16 cellular contexts compared by ENCODE assay signal in genomic region chr15:85337398-85338074, GRCh38. TPM values are rescaled to one million over a fixed set of nuclear protein-coding genes. Genes with fewer than 3 reads are reported as not detected.
A peak's percentile ranks its signal among the peaks of the same experiment; 100 is the strongest.
DNase-seq lines count a peak whose midpoint lies in the region; ATAC-seq and TF ChIP-seq lines count a peak whose summit lies in the region.
"Had no signal": no experiment of that assay in that cellular context is flagged by ENCODE, and none has a peak within 500 bp of the region (broad histone marks: within the 10 kb centered on the region; RNA-seq: fewer than 3 reads in every experiment).

No MANE protein-coding gene starts in this region.

- H3K9me3 Mint-ChIP-seq in chondrocyte (ENCODE audit: low read depth): no peaks in the 10 kb centered on the region
- H3K9me3 Mint-ChIP-seq in osteocyte (ENCODE audit: unreplicated experiment): peaks cover 4% of the 10 kb centered on the region
- peaks cover 0 to 1% (median 0%) of the 10 kb centered on the region in 11 donors for H3K9me3 Mint-ChIP-seq in naive thymus-derived CD4-positive, alpha-beta T cell

- H3K27ac Mint-ChIP-seq in chondrocyte (ENCODE audit: unreplicated experiment) (peak overlapping the region; percentile 34), osteocyte (ENCODE audit: unreplicated experiment) (peak overlapping the region; percentile 77)
- H3K27ac Mint-ChIP-seq in naive thymus-derived CD4-positive, alpha-beta T cell: peak overlapping the region in 1 of 9 donors; percentile 17

- TF ChIP-seq CTCF in IMR-90 (conservative IDR thresholded peaks at IDR 0.05; ENCODE audit: low read depth, low read length): no peak
- no peak for TF ChIP-seq CTCF in chondrocyte (IDR thresholded peaks at IDR 0.05)
- no peak for TF ChIP-seq CTCF in osteocyte (IDR thresholded peaks at IDR 0.05)

- no peak overlapping the region for H3K27ac ChIP-seq in IMR-90 (ENCODE audit: insufficient read depth, low read length)
- H3K27ac ChIP-seq in naive thymus-derived CD4-positive, alpha-beta T cell (ENCODE audit: low read depth, low read length): no peak overlapping the region
- H3K27ac ChIP-seq: coronary artery, esophagus squamous epithelium had no signal

- H3K56ac ChIP-seq in IMR-90 (ENCODE audit: extremely low read depth, insufficient read depth, low read length): no peak overlapping the region

- WGBS in IMR-90 (ENCODE audit: extremely low coverage in 2 of 2, insufficient read length in 1 of 2), 2 experiments: 100% methylated on average over 1 of the region's 9 CpGs; no CpG with 5 or more reads in 1 of the 2 experiments

- no peak overlapping the region for H4K8ac ChIP-seq in IMR-90 (ENCODE audit: low read depth in 2 of 2, low read length in 2 of 2)

- H2AK9ac ChIP-seq in IMR-90 (replicated peaks; ENCODE audit: low read depth, low read length, poor library complexity): no peak overlapping the region

- H3K4me2 ChIP-seq in IMR-90 (ENCODE audit: low read depth, low read length): no peak overlapping the region

- H4K20me1 ChIP-seq in IMR-90 (ENCODE audit: insufficient read depth, low read length): no peaks in the 10 kb centered on the region

- H2BK20ac ChIP-seq in IMR-90 (ENCODE audit: low read depth, low read length): peak overlapping the region; percentile 1

- no peaks in the 10 kb centered on the region for H3K79me1 ChIP-seq in IMR-90 (ENCODE audit: low read depth in 1 of 2, low read length in 2 of 2)

- no peak overlapping the region for H3K9ac ChIP-seq in IMR-90 (ENCODE audit: low read depth, low read length)

- peaks cover 31% of the 10 kb centered on the region for H3K4me1 Mint-ChIP-seq in chondrocyte (ENCODE audit: low read depth)
- peaks cover 50% of the 10 kb centered on the region for H3K4me1 Mint-ChIP-seq in osteocyte (ENCODE audit: unreplicated experiment)
- peaks cover 5 to 11% (median 7%) of the 10 kb centered on the region in 7 donors for H3K4me1 Mint-ChIP-seq in naive thymus-derived CD4-positive, alpha-beta T cell

- ATAC-seq in IMR-90 (ENCODE audit: low read depth) (no peak), left ventricle myocardium superior (peak; percentile 52), GM18873 (IDR thresholded peaks at IDR 0.05; ENCODE audit: low FRiP score, unreplicated experiment) (no peak)
- no peak for ATAC-seq in naive thymus-derived CD4-positive, alpha-beta T cell

- intact Hi-C loops in IMR-90 (cut with micrococcal nuclease): no loop called here
- intact Hi-C loops in left ventricle myocardium superior (cut with micrococcal nuclease): no loop called here
- intact Hi-C loops in naive thymus-derived CD4-positive, alpha-beta T cell (cut with micrococcal nuclease): no loop called here

- no peaks in the 10 kb centered on the region for H3K9me3 ChIP-seq in IMR-90 (ENCODE audit: control insufficient read depth, insufficient read depth, low read length)
- H3K9me3 ChIP-seq in naive thymus-derived CD4-positive, alpha-beta T cell (ENCODE audit: control insufficient read depth in 2 of 3, low read length in 3 of 3): no peaks in the 10 kb centered on the region
- H3K9me3 ChIP-seq: esophagus squamous epithelium had no signal

- peak overlapping the region; percentile 0; the same call in 1 of the 2 replicates for H3K4ac ChIP-seq in IMR-90 (ENCODE audit: low read depth, low read length)

- no peak overlapping the region; the same call in 1 of the 2 replicates for H2BK120ac ChIP-seq in IMR-90 (ENCODE audit: low read depth, low read length)

- no TSS peak for BruUV-seq in IMR-90 (replicated peaks; lab: Mats Ljungman, UMichigan)

- H2BK15ac ChIP-seq in IMR-90 (ENCODE audit: low read depth, low read length): 0 out of 3 replicates have a peak overlapping the region, but pooled peaks have one; percentile 55

- DNase-seq in IMR-90: no peak
- DNase-seq in chondrocyte (ENCODE audit: low spot score): no peak
- DNase-seq in left ventricle myocardium superior: no peak
- no peak for DNase-seq in osteocyte (ENCODE audit: extremely low spot score, unreplicated experiment)
- no peak for DNase-seq in DMS 273 treated with DMSO at 0.1 percent for 48 hours (lab: John Stamatoyannopoulos, UW)
- no peak for DNase-seq in T-helper 2 cell
- no peak for DNase-seq in naive thymus-derived CD4-positive, alpha-beta T cell
- DNase-seq: activated CD8-positive, alpha-beta memory T cell treated with anti-CD3 and anti-CD28 coated beads for 24 hours; aorta; esophagus squamous epithelium; NCI-H1092; NK-92 treated with Interleukin-12 subunit alpha and Interleukin-12 subunit beta, amount 100 ng/mL, for 24 hours; occipital lobe; stimulated activated naive CD4-positive, alpha-beta T cell had no signal

- no peak overlapping the region for H3K4me3 Mint-ChIP-seq in chondrocyte (ENCODE audit: unreplicated experiment)
- peak overlapping the region; percentile 23 for H3K4me3 Mint-ChIP-seq in osteocyte (ENCODE audit: unreplicated experiment)
- H3K4me3 Mint-ChIP-seq in naive thymus-derived CD4-positive, alpha-beta T cell: no peak overlapping the region

- H3K4me1 ChIP-seq in IMR-90 (ENCODE audit: control insufficient read depth, insufficient read depth, low read length): peaks cover 10% of the 10 kb centered on the region
- no peaks in the 10 kb centered on the region for H3K4me1 ChIP-seq in naive thymus-derived CD4-positive, alpha-beta T cell (ENCODE audit: control insufficient read depth in 2 of 2, insufficient read depth in 2 of 2, low read length in 2 of 2)

- no peaks in the 10 kb centered on the region for H3K27me3 Mint-ChIP-seq in chondrocyte (ENCODE audit: low read depth)
- no peaks in the 10 kb centered on the region for H3K27me3 Mint-ChIP-seq in osteocyte (ENCODE audit: unreplicated experiment)
- peaks cover 0 to 2% (median 0%) of the 10 kb centered on the region in 5 donors for H3K27me3 Mint-ChIP-seq in naive thymus-derived CD4-positive, alpha-beta T cell

- dilution Hi-C loops in IMR-90 (cut with HindIII; ENCODE audit: low sequenced_read_pairs, unreplicated experiment): no loop called here

- in situ Hi-C loops in IMR-90 (cut with MboI; ENCODE audit: low sequenced_read_pairs): no loop called here

- no peak overlapping the region for H3K14ac ChIP-seq in IMR-90 (replicated peaks; ENCODE audit: low read depth, low read length)

- H3K27me3 ChIP-seq in IMR-90 (ENCODE audit: control insufficient read depth, insufficient read depth, low read length): no peaks in the 10 kb centered on the region
- H3K27me3 ChIP-seq in naive thymus-derived CD4-positive, alpha-beta T cell (ENCODE audit: control insufficient read depth in 2 of 2, insufficient read depth in 2 of 2, low read length in 2 of 2): no peaks in the 10 kb centered on the region
- H3K27me3 ChIP-seq: esophagus squamous epithelium had no signal

- no peak overlapping the region for H4K5ac ChIP-seq in IMR-90 (ENCODE audit: low read depth, low read length)

- H4K91ac ChIP-seq in IMR-90 (ENCODE audit: insufficient read depth, low read depth, low read length): no peak overlapping the region

- no peak overlapping the region for H2BK5ac ChIP-seq in IMR-90 (ENCODE audit: low read depth, low read length, poor library complexity, severe bottlenecking)

- no peak for TF ChIP-seq RAD21 in IMR-90 (IDR thresholded peaks at IDR 0.05; ENCODE audit: low read length)

- peaks cover 7% of the 10 kb centered on the region for H3K9me1 ChIP-seq in IMR-90 (ENCODE audit: insufficient read depth, low read length)

- H2AFZ ChIP-seq in IMR-90 (replicated peaks; ENCODE audit: low read length, poor library complexity): peak overlapping the region; percentile 11

- H3K23ac ChIP-seq in IMR-90 (ENCODE audit: low read depth, low read length): no peak overlapping the region

- H3K18ac ChIP-seq in IMR-90 (ENCODE audit: low read depth, low read length): no peak overlapping the region

- H2AK5ac ChIP-seq in IMR-90 (ENCODE audit: low read depth, low read length): no peak overlapping the region

- CTCF ChIA-PET in IMR-90 (lab: Yijun Ruan, JAX): no interaction called here
- CTCF ChIA-PET in naive thymus-derived CD4-positive, alpha-beta T cell (lab: Charles Lee): no interaction called here

- TF ChIP-seq POLR2A in IMR-90 (IDR thresholded peaks at IDR 0.05; ENCODE audit: low read depth, low read length): no peak

- H3K36me3 ChIP-seq in IMR-90 (ENCODE audit: control insufficient read depth, insufficient read depth, low read length): no peaks in the 10 kb centered on the region
- H3K36me3 ChIP-seq in naive thymus-derived CD4-positive, alpha-beta T cell (ENCODE audit: control insufficient read depth in 2 of 3, insufficient read depth in 3 of 3, low read length in 3 of 3): no peaks in the 10 kb centered on the region
- H3K36me3 ChIP-seq: esophagus squamous epithelium had no signal

- H3K36me3 Mint-ChIP-seq in chondrocyte (ENCODE audit: low read depth) (no peaks in the 10 kb centered on the region), osteocyte (ENCODE audit: unreplicated experiment) (no peaks in the 10 kb centered on the region)
- no peaks in the 10 kb centered on the region for H3K36me3 Mint-ChIP-seq in naive thymus-derived CD4-positive, alpha-beta T cell

- no peak overlapping the region for H3K4me3 ChIP-seq in IMR-90 (ENCODE audit: insufficient read depth, low read depth, low read length)
- H3K4me3 ChIP-seq in naive thymus-derived CD4-positive, alpha-beta T cell (ENCODE audit: low read length): no peak overlapping the region
- H3K4me3 ChIP-seq: coronary artery, esophagus squamous epithelium had no signal

- POLR2A ChIA-PET in IMR-90 (lab: Charles Lee; ENCODE audit: unreplicated experiment): no interaction called here
- POLR2A ChIA-PET in naive thymus-derived CD4-positive, alpha-beta T cell (lab: Charles Lee): interaction anchor here (0.6 kb wide), 1 partner anchor 34 kb away, joined by 3 read pairs; no protein-coding TSS in a partner anchor

TF ChIP-seq in IMR-90, 13 proteins besides CTCF, POLR2A, EP300 and RAD21 (continues in another document):
- no peak for TF ChIP-seq RFX5 (IDR thresholded peaks at IDR 0.05; ENCODE audit: low read depth, low read length)
- TF ChIP-seq SMC3 (IDR thresholded peaks at IDR 0.05; ENCODE audit: low read depth, low read length): no peak
- TF ChIP-seq FOS (IDR thresholded peaks at IDR 0.05; ENCODE audit: low read depth, low read length): no peak

RNA-seq across cellular contexts. Expression of gene AKAP13, which starts 42.9 kb away (rescaled TPM):
- total RNA-seq in IMR-90 (2012; rRNA removed): 46.4 and 46.9 TPM in 2 replicates
- polyA plus RNA-seq in IMR-90 (2012; rRNA removed): 10.4 and 11.6 TPM in 2 replicates
- 5.6 and 6.4 TPM in 2 replicates for polyA plus RNA-seq in IMR-90 (2012; cell fraction: cytosol; rRNA removed)
- polyA plus RNA-seq in IMR-90 (2012; cell fraction: nucleus; rRNA removed; ENCODE audit: low replicate concordance): 34.4 and 43.0 TPM in 2 replicates
- 80.6 to 134 TPM (median 81.3 TPM) in 3 replicates for total RNA-seq in chondrocyte
- total RNA-seq in left ventricle myocardium superior: 284 TPM
- total RNA-seq in osteocyte: 146 and 161 TPM in 2 replicates
- total RNA-seq in naive thymus-derived CD4-positive, alpha-beta T cell: 100 to 1,000 TPM; 170 to 400 (median 241) TPM
- polyA plus RNA-seq in naive thymus-derived CD4-positive, alpha-beta T cell: 100 to 1,000 TPM; 108 to 148 TPM
